Comparison of ENCODE assay signal across 15 cellular contexts in the genomic region with DNA sequence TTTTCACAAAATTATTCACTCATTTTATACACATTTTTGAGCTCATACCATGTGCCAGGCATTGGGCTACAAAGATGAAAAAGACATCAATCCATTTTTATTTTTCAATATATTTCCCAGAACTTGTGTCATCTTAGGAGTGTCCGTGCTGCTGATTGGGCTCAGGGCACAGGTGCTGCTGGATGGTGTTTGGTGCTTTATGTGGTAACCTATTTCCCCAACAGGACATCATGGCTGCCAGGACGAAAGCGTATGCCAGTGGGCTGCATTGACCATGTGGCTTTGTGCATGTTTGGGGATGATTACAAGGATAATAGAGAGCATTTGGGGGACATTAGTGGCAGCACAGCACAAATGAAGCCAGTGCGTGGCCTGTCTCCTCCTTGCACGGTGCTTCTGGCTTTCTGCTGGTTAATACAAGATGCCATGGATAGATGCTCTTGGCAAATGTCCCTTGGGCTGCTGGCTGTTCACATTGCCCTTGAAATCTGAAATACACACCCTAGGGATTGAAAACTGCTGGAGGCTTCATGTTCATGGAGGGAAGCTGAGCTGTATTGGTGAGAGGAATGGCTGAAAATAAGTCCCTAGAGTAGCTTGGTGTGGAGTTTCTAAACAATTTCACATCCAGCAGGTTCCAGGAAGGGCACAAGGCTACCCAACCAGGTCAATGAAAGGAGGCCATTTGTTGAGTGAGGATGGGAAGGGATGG. TPM values are rescaled to one million over a fixed set of nuclear protein-coding genes. Genes with fewer than 3 reads are reported as not detected.
DNase-seq lines count a peak whose midpoint lies in the region; ATAC-seq and TF ChIP-seq lines count a peak whose summit lies in the region.
"Had no signal": no experiment of that assay in that cellular context is flagged by ENCODE, and none has a peak within 500 bp of the region (broad histone marks: within the 10 kb centered on the region; RNA-seq: fewer than 3 reads in every experiment).

No MANE protein-coding gene starts in this region.

- TF ChIP-seq CTCF in KMS-11 (conservative IDR thresholded peaks at IDR 0.05; ENCODE audit: low read depth, low read length), result no peak
- TF ChIP-seq CTCF in GM10248 (IDR thresholded peaks at IDR 0.05; ENCODE audit: control extremely low read depth, extremely low read depth, low read depth, missing control alignments), result no peak
- no peak for TF ChIP-seq CTCF in osteoblast (IDR thresholded peaks at IDR 0.05; ENCODE audit: extremely low read depth, low read depth, low read length)

- intact Hi-C loops in activated CD4-positive, alpha-beta T cell treated with anti-CD3 and anti-CD28 coated beads for 36 hours (cut with DNase I, micrococcal nuclease), result no loop called here

- H3K27ac ChIP-seq in KMS-11 (peak overlapping the region; percentile 82), osteoblast (ENCODE audit: low read depth, low read length) (no peak overlapping the region)
- H3K27ac ChIP-seq: C4-2B, neutrophil, right atrium auricular region had no signal

- H3K4me1 Mint-ChIP-seq in activated CD4-positive, alpha-beta T cell treated with anti-CD3 and anti-CD28 coated beads for 36 hours, result peaks cover 93% of the 10 kb centered on the region
- H3K4me1 Mint-ChIP-seq in activated naive CD8-positive, alpha-beta T cell (ENCODE audit: low read depth), result peaks cover 91% of the 10 kb centered on the region
- H3K4me1 Mint-ChIP-seq in natural killer cell treated with Interleukin-12 subunit alpha and Interleukin-12 subunit beta and Interleukin-15 and Interleukin-18, amount 100 ng/mL, for 72 hours (ENCODE audit: low read depth in 2 of 2), result peaks cover 80 to 85% of the 10 kb centered on the region in 2 donors

- peaks cover 14% of the 10 kb centered on the region for H3K27me3 Mint-ChIP-seq in activated CD4-positive, alpha-beta T cell treated with anti-CD3 and anti-CD28 coated beads for 36 hours
- H3K27me3 Mint-ChIP-seq in activated naive CD8-positive, alpha-beta T cell, result peaks cover 14% of the 10 kb centered on the region
- no peaks in the 10 kb centered on the region for H3K27me3 Mint-ChIP-seq in natural killer cell treated with Interleukin-12 subunit alpha and Interleukin-12 subunit beta and Interleukin-15 and Interleukin-18, amount 100 ng/mL, for 72 hours

- H2AFZ ChIP-seq in KMS-11 (ENCODE audit: low read depth), result no peak overlapping the region
- no peak overlapping the region for H2AFZ ChIP-seq in osteoblast (ENCODE audit: low read length)

- POLR2A ChIA-PET in activated CD4-positive, alpha-beta T cell treated with anti-CD3 and anti-CD28 coated beads for 36 hours (lab: Charles Lee), result interaction anchor here (2.2 kb wide), 1 partner anchor 51 kb away, joined by 6 read pairs; no protein-coding TSS in a partner anchor
- POLR2A ChIA-PET in GM10248 (lab: Yijun Ruan, JAX), result no interaction called here

- peaks cover 6% of the 10 kb centered on the region for H3K36me3 Mint-ChIP-seq in activated CD4-positive, alpha-beta T cell treated with anti-CD3 and anti-CD28 coated beads for 36 hours (ENCODE audit: low read depth)
- peaks cover 7% of the 10 kb centered on the region for H3K36me3 Mint-ChIP-seq in activated naive CD8-positive, alpha-beta T cell
- H3K36me3 Mint-ChIP-seq in natural killer cell treated with Interleukin-12 subunit alpha and Interleukin-12 subunit beta and Interleukin-15 and Interleukin-18, amount 100 ng/mL, for 72 hours, result peaks cover 8% of the 10 kb centered on the region

- H3K9me3 Mint-ChIP-seq in activated CD4-positive, alpha-beta T cell treated with anti-CD3 and anti-CD28 coated beads for 36 hours (ENCODE audit: low read depth), result peaks cover 9% of the 10 kb centered on the region
- peaks cover 10% of the 10 kb centered on the region for H3K9me3 Mint-ChIP-seq in activated naive CD8-positive, alpha-beta T cell (ENCODE audit: low read depth)
- H3K9me3 Mint-ChIP-seq in natural killer cell treated with Interleukin-12 subunit alpha and Interleukin-12 subunit beta and Interleukin-15 and Interleukin-18, amount 100 ng/mL, for 72 hours, result peaks cover 4% of the 10 kb centered on the region

- no peaks in the 10 kb centered on the region for H3K9me3 ChIP-seq in osteoblast (ENCODE audit: low read depth, low read length)
- H3K9me3 ChIP-seq: MG63, neutrophil, right atrium auricular region had no signal

- ATAC-seq in activated CD4-positive, alpha-beta T cell treated with anti-CD3 and anti-CD28 coated beads for 36 hours, result no peak
- no peak for ATAC-seq in natural killer cell treated with Interleukin-12 subunit alpha and Interleukin-12 subunit beta and Interleukin-15 and Interleukin-18, amount 100 ng/mL, for 72 hours

- no peak overlapping the region for H3K9ac ChIP-seq in KMS-11

- H4K20me1 ChIP-seq in KMS-11 (ENCODE audit: insufficient read depth) (no peaks in the 10 kb centered on the region), osteoblast (ENCODE audit: insufficient read depth, low read length) (no peaks in the 10 kb centered on the region)

- peak overlapping the region; percentile 66 for H3K27ac Mint-ChIP-seq in activated CD4-positive, alpha-beta T cell treated with anti-CD3 and anti-CD28 coated beads for 36 hours
- peak overlapping the region; percentile 47 for H3K27ac Mint-ChIP-seq in activated naive CD8-positive, alpha-beta T cell
- H3K27ac Mint-ChIP-seq in natural killer cell treated with Interleukin-12 subunit alpha and Interleukin-12 subunit beta and Interleukin-15 and Interleukin-18, amount 100 ng/mL, for 72 hours, result peak overlapping the region; percentile 62 to 91

- H3K36me3 ChIP-seq in KMS-11 (ENCODE audit: insufficient read depth) (no peaks in the 10 kb centered on the region), osteoblast (ENCODE audit: insufficient read depth, low read length) (no peaks in the 10 kb centered on the region)
- H3K36me3 ChIP-seq: MG63, neutrophil, right atrium auricular region had no signal

- CTCF ChIA-PET in activated CD4-positive, alpha-beta T cell treated with anti-CD3 and anti-CD28 coated beads for 36 hours (lab: Charles Lee), result interaction anchor here (0.7 to 1.2 kb wide), 4 partner anchors 15 to 123 kb away, joined by 3 to 5 read pairs (median 4); no protein-coding TSS in a partner anchor
- CTCF ChIA-PET in GM10248 (lab: Yijun Ruan, JAX), result interaction anchor here (0.9 to 5.5 kb wide), 3 partner anchors 18 to 124 kb away, joined by 3 to 31 read pairs (median 8); no protein-coding TSS in a partner anchor

- H3K79me2 ChIP-seq in KMS-11 (ENCODE audit: insufficient read depth, low read depth) (no peaks in the 10 kb centered on the region), osteoblast (ENCODE audit: insufficient read depth, low read length) (no peaks in the 10 kb centered on the region)

- H3K4me3 ChIP-seq in KMS-11 (IDR thresholded peaks at IDR 0.05; ENCODE audit: insufficient read depth, low read depth, low read length), result no peak overlapping the region
- H3K4me3 ChIP-seq in osteoblast (ENCODE audit: insufficient read depth, low read length), result no peak overlapping the region
- H3K4me3 ChIP-seq: MG63, right atrium auricular region had no signal

- H3K27me3 ChIP-seq in KMS-11 (ENCODE audit: insufficient read depth, low read depth), result no peaks in the 10 kb centered on the region
- H3K27me3 ChIP-seq in osteoblast (ENCODE audit: insufficient read depth, low read length), result peaks cover 34% of the 10 kb centered on the region
- H3K27me3 ChIP-seq: MG63, neutrophil, right atrium auricular region had no signal

- H3K4me3 Mint-ChIP-seq in activated CD4-positive, alpha-beta T cell treated with anti-CD3 and anti-CD28 coated beads for 36 hours, result no peak overlapping the region
- peak overlapping the region; percentile 69 for H3K4me3 Mint-ChIP-seq in activated naive CD8-positive, alpha-beta T cell
- peak overlapping the region; percentile 75 for H3K4me3 Mint-ChIP-seq in natural killer cell treated with Interleukin-12 subunit alpha and Interleukin-12 subunit beta and Interleukin-15 and Interleukin-18, amount 100 ng/mL, for 72 hours

- H3K4me1 ChIP-seq in KMS-11 (ENCODE audit: low read depth, poor library complexity, severe bottlenecking) (peaks cover 92% of the 10 kb centered on the region), osteoblast (ENCODE audit: insufficient read depth, low read length) (peaks cover 9% of the 10 kb centered on the region)

- peak overlapping the region; percentile 57 for H3K4me2 ChIP-seq in KMS-11
- H3K4me2 ChIP-seq in osteoblast (ENCODE audit: insufficient read depth, low read length), result no peak overlapping the region

- no peak for DNase-seq in activated CD4-positive, alpha-beta T cell treated with anti-CD3 and anti-CD28 coated beads for 36 hours
- no peak for DNase-seq in activated CD4-positive, alpha-beta T cell treated with anti-CD3 and anti-CD28 coated beads, Interleukin-2, amount 50 U/mL, for 4 hours
- DNase-seq in natural killer cell treated with Interleukin-12 subunit alpha and Interleukin-12 subunit beta and Interleukin-15 and Interleukin-18, amount 100 ng/mL, for 72 hours (ENCODE audit: low spot score), result peak; percentile 54
- DNase-seq in GM10248 (ENCODE audit: extremely low spot score) (no peak), osteoblast (ENCODE audit: insufficient read length, low spot score, missing footprints) (no peak), SIG-M5 treated with dmso at 0.1 percent for 504 hours (lab: John Stamatoyannopoulos, UW; ENCODE audit: unreplicated experiment) (no peak)
- DNase-seq: DMS79, MG63, NCI-H1930, SHP77 had no signal

RNA-seq across cellular contexts. Expression of a gene that starts 52.3 kb away (rescaled TPM):
- 1 to 10 TPM; 6.0 to 6.4 TPM for total RNA-seq in activated CD4-positive, alpha-beta T cell treated with anti-CD3 and anti-CD28 coated beads for 36 hours
- 10 to 100 TPM; 75.1 to 86.2 TPM for total RNA-seq in natural killer cell treated with Interleukin-12 subunit alpha and Interleukin-12 subunit beta and Interleukin-15 and Interleukin-18, amount 100 ng/mL, for 72 hours
- total RNA-seq in osteoblast, result 0.36 and 0.59 TPM in 2 replicates

Comparison
In these comparisons a context has a peak if more than half of its experiments do, and no peak if none do; other contexts are left out.
1. RNA of a gene that starts 52.3 kb away (total RNA-seq): 75.1 to 86.2 TPM in natural killer cell treated with Interleukin-12 subunit alpha and Interleukin-12 subunit beta and Interleukin-15 and Interleukin-18, amount 100 ng/mL, for 72 hours; 6.0 to 6.4 TPM in activated CD4-positive, alpha-beta T cell treated with anti-CD3 and anti-CD28 coated beads for 36 hours and 0.36 to 0.59 TPM in osteoblast; every median in the first group is over 10 times any median in the second.
2. Peak in every context shown above with its lines, with median percentiles within 50 percentile points of each other: H3K27ac Mint-ChIP-seq.